In the genomic region with DNA sequence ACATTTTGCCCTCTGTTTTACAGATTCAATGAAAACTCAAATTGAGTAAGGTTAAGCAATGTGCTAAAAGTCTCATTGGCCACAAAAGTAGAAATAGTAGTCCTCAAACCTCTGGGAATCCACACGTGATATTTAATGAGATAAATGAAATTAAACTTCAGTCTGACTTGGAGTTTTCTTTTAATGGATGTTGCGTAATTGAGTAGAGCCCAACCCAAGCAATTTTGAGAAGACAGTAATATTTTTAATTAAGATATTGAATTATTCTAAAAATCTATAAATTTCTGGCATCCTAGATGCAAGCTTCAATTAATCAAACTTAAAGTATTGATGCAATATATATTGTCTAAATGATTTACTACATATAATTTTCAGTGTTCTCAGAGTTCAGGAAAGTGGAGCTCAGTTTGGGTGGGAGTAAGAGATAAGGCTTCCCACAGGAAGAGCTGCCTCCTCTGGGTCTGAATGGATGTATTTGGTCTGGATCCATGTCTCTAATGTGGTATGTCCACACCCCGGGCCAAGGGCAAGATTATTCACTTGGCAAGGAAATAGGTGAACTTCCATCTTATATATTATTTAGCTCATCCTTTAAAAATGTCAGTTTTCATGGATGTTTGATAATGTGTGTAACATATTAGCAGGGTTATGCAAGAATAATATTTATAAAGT, we compare ENCODE assay signal across 27 cellular contexts. TPM values are rescaled to one million over a fixed set of nuclear protein-coding genes. Genes with fewer than 3 reads are reported as not detected.
DNase-seq lines count a peak whose midpoint lies in the region; TF ChIP-seq lines count a peak whose summit lies in the region.
"Had no signal": no experiment of that assay in that cellular context is flagged by ENCODE, and none has a peak within 500 bp of the region (broad histone marks: within the 10 kb centered on the region; RNA-seq: fewer than 3 reads in every experiment).

No MANE protein-coding gene starts in this region.

- no peak for TF ChIP-seq CTCF in left ventricle myocardium inferior (IDR thresholded peaks at IDR 0.05; ENCODE audit: borderline replicate concordance)
- no peak for TF ChIP-seq CTCF in fibroblast of the aortic adventitia (IDR thresholded peaks at IDR 0.05; ENCODE audit: insufficient read depth, low read length)

- H3K36me3 ChIP-seq in left ventricle myocardium inferior: no peaks in the 10 kb centered on the region
- H3K36me3 ChIP-seq in SJCRH30: peaks cover 3% of the 10 kb centered on the region; the same call in 1 of the 2 replicates
- H3K36me3 ChIP-seq: Peyer's patch had no signal

- H3K27me3 ChIP-seq in left ventricle myocardium inferior (ENCODE audit: low read depth): no peaks in the 10 kb centered on the region
- H3K27me3 ChIP-seq in SJCRH30: no peaks in the 10 kb centered on the region
- H3K27me3 ChIP-seq: ascending aorta, Peyer's patch had no signal

- no peak for DNase-seq in left ventricle myocardium inferior
- DNase-seq in cardiac septum (ENCODE audit: low spot score): no peak
- DNase-seq in amniotic epithelial cell (ENCODE audit: low read depth): peak; percentile 85
- peak; percentile 83 for DNase-seq in fibroblast of the aortic adventitia (ENCODE audit: low read depth)
- DNase-seq in A172 (ENCODE audit: low spot score): no peak
- no peak for DNase-seq in posterior cingulate gyrus
- DNase-seq in SJCRH30: no peak
- DNase-seq in HCEC 1CT: no peak
- DNase-seq: activated B cell treated with CpG ODN at 0.5 μM for 24 hours; activated CD4-positive, alpha-beta T cell treated with anti-CD3 and anti-CD28 coated beads, Interleukin-2, amount 50 U/mL, for 1 hour; activated gamma-delta T cell; activated naive CD8-positive, alpha-beta T cell treated with anti-CD3 and anti-CD28 coated beads, Interleukin-2, amount 10 ng/mL, durations not matched to agents 7 days and 5 days; activated T-cell treated with anti-CD3 and anti-CD28 coated beads, Interleukin-2, amount 50 U/mL, for 1 hour; CD4-positive, alpha-beta T cell; central memory CD4-positive, alpha-beta T cell; hippocampal formation; mesenchymal stem cell; NCI-H2107; NCI-H446; NCI-H748 treated with DMSO at 0.1 percent for 48 hours; nephron progenitor cell; Peyer's patch; SHP77 treated with DMSO at 0.1 percent for 48 hours; stimulated activated naive CD4-positive, alpha-beta T cell had no signal

- H3K9me3 ChIP-seq in left ventricle myocardium inferior (replicated peaks): no peaks in the 10 kb centered on the region
- no peaks in the 10 kb centered on the region for H3K9me3 ChIP-seq in SJCRH30 (replicated peaks)
- H3K9me3 ChIP-seq: ascending aorta, Peyer's patch had no signal

- H3K4me1 ChIP-seq in left ventricle myocardium inferior: peaks cover 97% of the 10 kb centered on the region
- peaks cover 9% of the 10 kb centered on the region for H3K4me1 ChIP-seq in SJCRH30

- intact Hi-C loops in left ventricle myocardium inferior (cut with micrococcal nuclease) (loop anchor here (10.0 kb wide), 1 partner anchor 46 kb away; no protein-coding TSS in a partner anchor), cardiac septum (cut with DNase I) (no loop called here), posterior cingulate gyrus (cut with DNase I) (loop anchor here (5.0 to 10.0 kb wide), 3 partner anchors 33 to 108 kb away; no protein-coding TSS in a partner anchor)

- H3K27ac ChIP-seq in left ventricle myocardium inferior (replicated peaks) (peak overlapping the region; percentile 95), SJCRH30 (no peak overlapping the region)
- H3K27ac ChIP-seq: Peyer's patch had no signal

- no peak overlapping the region for H3K4me3 ChIP-seq in left ventricle myocardium inferior
- no peak overlapping the region for H3K4me3 ChIP-seq in fibroblast of the aortic adventitia (ENCODE audit: low read depth, low read length)
- no peak overlapping the region for H3K4me3 ChIP-seq in SJCRH30
- H3K4me3 ChIP-seq: ascending aorta, GM23338, Peyer's patch, skin epidermis had no signal

RNA-seq across cellular contexts. Expression of gene MBNL2, which starts 6.9 kb away (rescaled TPM):
- total RNA-seq in left ventricle myocardium inferior (76.5 TPM), cardiac septum (67.6 TPM), fibroblast of the aortic adventitia (ENCODE audit: low replicate concordance) (44.3 and 120 TPM in 2 replicates)
- total RNA-seq in A172 (2014; rRNA removed; shearing (Covaris generic)): 176 and 204 TPM in 2 replicates
- total RNA-seq in SJCRH30 (2014; rRNA removed; shearing (Covaris generic)): 32.9 and 33.4 TPM in 2 replicates

Comparison
In these comparisons a context has a peak if more than half of its experiments do, and no peak if none do; other contexts are left out.
1. DNase-seq: peak in amniotic epithelial cell (single experiment) and fibroblast of the aortic adventitia (single experiment); none in left ventricle myocardium inferior (single experiment), cardiac septum (single experiment), A172 (single experiment), posterior cingulate gyrus (0 of 10), SJCRH30 (0 of 2) and HCEC 1CT (single experiment).